Comparison of ENCODE assay signal across 8 cellular contexts in genomic region chr22:24243417-24243816, GRCh38. TPM values are rescaled to one million over a fixed set of nuclear protein-coding genes. Genes with fewer than 3 reads are reported as not detected.
DNase-seq lines count a peak whose midpoint lies in the region; ATAC-seq and TF ChIP-seq lines count a peak whose summit lies in the region.
"Not testable (repeated sequence)": the region's sequence is repeated elsewhere in the genome, so short reads cannot be mapped to it uniquely, and the experiment has no call there.

No MANE protein-coding gene starts in this region.

- H2AFZ ChIP-seq in Karpas-422 (ENCODE audit: low read length), result not testable (repeated sequence)

- POLR2A ChIA-PET in CD4-positive, alpha-beta memory T cell (lab: Charles Lee; ENCODE audit: partially characterized antibody), result interaction anchor here (0.7 to 2.2 kb wide), 7 partner anchors 65 to 313 kb away, joined by 3 to 11 read pairs (median 3); partner anchors contain the start of genes ADORA2A, CABIN1 and SNRPD3
- POLR2A ChIA-PET in T-cell (lab: Charles Lee), result not testable (repeated sequence)

- not testable (repeated sequence) for H3K9me3 ChIP-seq in CD4-positive, alpha-beta memory T cell (ENCODE audit: control insufficient read depth in 1 of 2, low read length in 2 of 2); Karpas-422 (ENCODE audit: low read length); left ventricle myocardium inferior (replicated peaks)

- not testable (repeated sequence) for H3K9me3 Mint-ChIP-seq in CD4-positive, alpha-beta memory T cell; T-cell; activated naive CD4-positive, alpha-beta T cell treated with anti-CD3 and anti-CD28 coated beads, Interleukin-2, amount 10 ng/mL, durations not matched to agents 7 days and 5 days; dendritic cell treated with granulocyte-macrophage colony-stimulating factor and Interleukin-4, amounts not matched to agents 40 ng/mL and 50 ng/mL, for 4 days; natural killer cell; stimulated activated naive B cell treated with anti-CD40 and anti-IgM and Interleukin-4, amounts not matched to agents 10 μg/mL and 1 μg/mL and 100 μg/mL, for 72 hours

- H3K27ac Mint-ChIP-seq in CD4-positive, alpha-beta memory T cell, result peak overlapping the region in 1 of 7 donors; percentile 46
- H3K27ac Mint-ChIP-seq in T-cell, result peak overlapping the region; percentile 53 to 93
- peak overlapping the region; percentile 93 for H3K27ac Mint-ChIP-seq in activated naive CD4-positive, alpha-beta T cell treated with anti-CD3 and anti-CD28 coated beads, Interleukin-2, amount 10 ng/mL, durations not matched to agents 7 days and 5 days
- H3K27ac Mint-ChIP-seq in dendritic cell treated with granulocyte-macrophage colony-stimulating factor and Interleukin-4, amounts not matched to agents 40 ng/mL and 50 ng/mL, for 4 days, result peak overlapping the region; percentile 88
- H3K27ac Mint-ChIP-seq in natural killer cell, result peak overlapping the region in 1 of 2 donors; percentile 73
- H3K27ac Mint-ChIP-seq in stimulated activated naive B cell treated with anti-CD40 and anti-IgM and Interleukin-4, amounts not matched to agents 10 μg/mL and 1 μg/mL and 100 μg/mL, for 72 hours, result peak overlapping the region; percentile 94

- peaks cover 25% of the 10 kb centered on the region for H3K4me1 ChIP-seq in CD4-positive, alpha-beta memory T cell (ENCODE audit: insufficient read depth, low read length)
- H3K4me1 ChIP-seq in Karpas-422 (ENCODE audit: low read length) (peaks cover 11% of the 10 kb centered on the region), left ventricle myocardium inferior (peaks cover 48% of the 10 kb centered on the region)

- H3K79me2 ChIP-seq in Karpas-422 (ENCODE audit: low read length), result not testable (repeated sequence)

- DNase-seq in CD4-positive, alpha-beta memory T cell; Karpas-422; T-cell; natural killer cell; stimulated activated naive B cell treated with anti-CD40 and anti-IgM and Interleukin-4, amounts not matched to agents 10 μg/mL and 1 μg/mL and 100 μg/mL, for 72 hours: not testable (repeated sequence)
- DNase-seq in activated naive CD4-positive, alpha-beta T cell treated with anti-CD3 and anti-CD28 coated beads, Interleukin-2, amount 10 ng/mL, durations not matched to agents 7 days and 5 days, result peak; percentile 31
- DNase-seq in left ventricle myocardium inferior, result peak; percentile 49

- TF ChIP-seq CTCF in left ventricle myocardium inferior (IDR thresholded peaks at IDR 0.05; ENCODE audit: borderline replicate concordance); natural killer cell (IDR thresholded peaks at IDR 0.05): not testable (repeated sequence)

- not testable (repeated sequence) for H3K4me3 ChIP-seq in CD4-positive, alpha-beta memory T cell (ENCODE audit: low read length in 2 of 2); Karpas-422 (ENCODE audit: low read length)
- H3K4me3 ChIP-seq in left ventricle myocardium inferior, result peak overlapping the region; percentile 68

- H3K4me2 ChIP-seq in Karpas-422 (ENCODE audit: low read depth, low read length, poor library complexity, severe bottlenecking), result peak overlapping the region; percentile 22

- H3K36me3 Mint-ChIP-seq in CD4-positive, alpha-beta memory T cell; T-cell; activated naive CD4-positive, alpha-beta T cell treated with anti-CD3 and anti-CD28 coated beads, Interleukin-2, amount 10 ng/mL, durations not matched to agents 7 days and 5 days; natural killer cell; stimulated activated naive B cell treated with anti-CD40 and anti-IgM and Interleukin-4, amounts not matched to agents 10 μg/mL and 1 μg/mL and 100 μg/mL, for 72 hours: not testable (repeated sequence)
- H3K36me3 Mint-ChIP-seq in dendritic cell treated with granulocyte-macrophage colony-stimulating factor and Interleukin-4, amounts not matched to agents 40 ng/mL and 50 ng/mL, for 4 days (ENCODE audit: low read depth), result peaks cover 56% of the 10 kb centered on the region

- not testable (repeated sequence) for H3K9ac ChIP-seq in Karpas-422 (ENCODE audit: low read length)

- H3K9me2 ChIP-seq in Karpas-422 (replicated peaks; ENCODE audit: insufficient read depth, low read length), result not testable (repeated sequence)

- peak overlapping the region in 7 of 8 donors; percentile 36 to 82 (median 67) for H3K4me3 Mint-ChIP-seq in CD4-positive, alpha-beta memory T cell
- H3K4me3 Mint-ChIP-seq in T-cell, result peak overlapping the region in 1 of 3 donors; percentile 72
- H3K4me3 Mint-ChIP-seq in activated naive CD4-positive, alpha-beta T cell treated with anti-CD3 and anti-CD28 coated beads, Interleukin-2, amount 10 ng/mL, durations not matched to agents 7 days and 5 days, result peak overlapping the region; percentile 60
- peak overlapping the region; percentile 92 for H3K4me3 Mint-ChIP-seq in dendritic cell treated with granulocyte-macrophage colony-stimulating factor and Interleukin-4, amounts not matched to agents 40 ng/mL and 50 ng/mL, for 4 days
- H3K4me3 Mint-ChIP-seq in natural killer cell, result peak overlapping the region; percentile 79
- H3K4me3 Mint-ChIP-seq in stimulated activated naive B cell treated with anti-CD40 and anti-IgM and Interleukin-4, amounts not matched to agents 10 μg/mL and 1 μg/mL and 100 μg/mL, for 72 hours, result peak overlapping the region; percentile 72 to 75

- not testable (repeated sequence) for H3K27ac ChIP-seq in CD4-positive, alpha-beta memory T cell (ENCODE audit: low read depth, low read length); Karpas-422 (ENCODE audit: low read length)
- H3K27ac ChIP-seq in left ventricle myocardium inferior (replicated peaks), result peak overlapping the region; percentile 97

- ATAC-seq in T-cell (replicated peaks in 1 of 4); natural killer cell; stimulated activated naive B cell treated with anti-CD40 and anti-IgM and Interleukin-4, amounts not matched to agents 10 μg/mL and 1 μg/mL and 100 μg/mL, for 72 hours (replicated peaks): not testable (repeated sequence)

- H3K27me3 Mint-ChIP-seq in CD4-positive, alpha-beta memory T cell; T-cell; activated naive CD4-positive, alpha-beta T cell treated with anti-CD3 and anti-CD28 coated beads, Interleukin-2, amount 10 ng/mL, durations not matched to agents 7 days and 5 days; dendritic cell treated with granulocyte-macrophage colony-stimulating factor and Interleukin-4, amounts not matched to agents 40 ng/mL and 50 ng/mL, for 4 days; natural killer cell (ENCODE audit: low read depth in 2 of 2); stimulated activated naive B cell treated with anti-CD40 and anti-IgM and Interleukin-4, amounts not matched to agents 10 μg/mL and 1 μg/mL and 100 μg/mL, for 72 hours: not testable (repeated sequence)

- H3K27me3 ChIP-seq in CD4-positive, alpha-beta memory T cell (ENCODE audit: insufficient read depth, low read length); Karpas-422 (ENCODE audit: low read length); left ventricle myocardium inferior (ENCODE audit: low read depth): not testable (repeated sequence)

- CTCF ChIA-PET in CD4-positive, alpha-beta memory T cell (lab: Charles Lee; ENCODE audit: partially characterized antibody), result interaction anchor here (1.5 to 3.3 kb wide), 3 partner anchors 12 to 87 kb away, joined by 3 to 15 read pairs (median 4); no protein-coding TSS in a partner anchor
- CTCF ChIA-PET in T-cell (lab: Charles Lee), result not testable (repeated sequence)
- CTCF ChIA-PET in activated naive CD4-positive, alpha-beta T cell treated with anti-CD3 and anti-CD28 coated beads, Interleukin-2, amount 10 ng/mL, durations not matched to agents 7 days and 5 days (lab: Charles Lee), result interaction anchor here (1.1 to 4.3 kb wide), 3 partner anchors 22 to 53 kb away, joined by 3 to 33 read pairs (median 7); no protein-coding TSS in a partner anchor

- peaks cover 15 to 42% (median 27%) of the 10 kb centered on the region in 4 donors for H3K4me1 Mint-ChIP-seq in CD4-positive, alpha-beta memory T cell
- H3K4me1 Mint-ChIP-seq in T-cell, result peaks cover 37 to 47% (median 38%) of the 10 kb centered on the region in 3 donors
- peaks cover 49% of the 10 kb centered on the region for H3K4me1 Mint-ChIP-seq in activated naive CD4-positive, alpha-beta T cell treated with anti-CD3 and anti-CD28 coated beads, Interleukin-2, amount 10 ng/mL, durations not matched to agents 7 days and 5 days
- peaks cover 80% of the 10 kb centered on the region for H3K4me1 Mint-ChIP-seq in dendritic cell treated with granulocyte-macrophage colony-stimulating factor and Interleukin-4, amounts not matched to agents 40 ng/mL and 50 ng/mL, for 4 days (ENCODE audit: low read depth)
- H3K4me1 Mint-ChIP-seq in natural killer cell, result peaks cover 14 to 25% of the 10 kb centered on the region in 2 donors
- peaks cover 15 to 27% of the 10 kb centered on the region in 2 donors for H3K4me1 Mint-ChIP-seq in stimulated activated naive B cell treated with anti-CD40 and anti-IgM and Interleukin-4, amounts not matched to agents 10 μg/mL and 1 μg/mL and 100 μg/mL, for 72 hours

- H4K20me1 ChIP-seq in Karpas-422 (ENCODE audit: insufficient read depth, low read depth, low read length), result not testable (repeated sequence)

- not testable (repeated sequence) for H3K36me3 ChIP-seq in CD4-positive, alpha-beta memory T cell (ENCODE audit: insufficient read depth, low read length); Karpas-422 (ENCODE audit: insufficient read depth, low read length); left ventricle myocardium inferior

- intact Hi-C loops in CD4-positive, alpha-beta memory T cell (cut with micrococcal nuclease); dendritic cell treated with granulocyte-macrophage colony-stimulating factor and Interleukin-4, amounts not matched to agents 40 ng/mL and 50 ng/mL, for 4 days (cut with micrococcal nuclease); left ventricle myocardium inferior (cut with micrococcal nuclease); natural killer cell (cut with micrococcal nuclease): not testable (repeated sequence)

RNA-seq across cellular contexts. Expression of gene GGT5, which starts 1.5 kb away (rescaled TPM):
- not detected for total RNA-seq in CD4-positive, alpha-beta memory T cell
- polyA plus RNA-seq in CD4-positive, alpha-beta memory T cell, result not detected
- total RNA-seq in Karpas-422 (2014; rRNA removed; shearing (Covaris generic); ENCODE audit: low replicate concordance), result not detected in 2 replicates
- total RNA-seq in T-cell, result under 1 TPM in 1 of 5 donors, not detected in 4; 0.63 TPM
- total RNA-seq in left ventricle myocardium inferior, result 21.1 TPM
- not detected for total RNA-seq in natural killer cell

RNA-seq across cellular contexts. Expression of gene SPECC1L, which starts 27.2 kb away (rescaled TPM):
- 10 to 100 TPM; 51.1 to 62.1 TPM for total RNA-seq in CD4-positive, alpha-beta memory T cell
- 10 to 100 TPM in 1 of 2 donors, 1 to 10 TPM in 1; 4.3 to 12.9 TPM for polyA plus RNA-seq in CD4-positive, alpha-beta memory T cell
- 33.7 and 35.1 TPM in 2 replicates for total RNA-seq in Karpas-422 (2014; rRNA removed; shearing (Covaris generic); ENCODE audit: low replicate concordance)
- total RNA-seq in T-cell (10 to 100 TPM; 45.3 to 64.0 (median 54.5) TPM), left ventricle myocardium inferior (51.9 TPM), natural killer cell (10 to 100 TPM; 46.1 to 52.9 (median 48.5) TPM)

Comparison
In these comparisons a context has a peak if more than half of its experiments do, and no peak if none do; other contexts are left out.
1. RNA of gene GGT5, which starts 1.5 kb away (total RNA-seq): 21.1 TPM in left ventricle myocardium inferior (single experiment); 0.63 TPM in T-cell, not detected in CD4-positive, alpha-beta memory T cell, not detected in natural killer cell and not detected in Karpas-422; every median in the first group is over 10 times any median in the second.